ENCODE assay signal across 8 cellular contexts in genomic region chr4:122914292-122914904, GRCh38. TPM values are rescaled to one million over a fixed set of nuclear protein-coding genes. Genes with fewer than 3 reads are reported as not detected.
DNase-seq lines count a peak whose midpoint lies in the region; ATAC-seq and TF ChIP-seq lines count a peak whose summit lies in the region.

No MANE protein-coding gene starts in this region.

- no peaks in the 10 kb centered on the region for H3K4me1 Mint-ChIP-seq in activated B cell treated with CpG ODN at 0.5 μM for 24 hours

- no peak overlapping the region for H3K4me3 Mint-ChIP-seq in activated B cell treated with CpG ODN at 0.5 μM for 24 hours

- ATAC-seq in GM19467 (IDR thresholded peaks at IDR 0.05; ENCODE audit: unreplicated experiment) = peak; percentile 93
- ATAC-seq in HG03565 (IDR thresholded peaks at IDR 0.05; ENCODE audit: unreplicated experiment) = peak; percentile 91
- ATAC-seq in activated B cell treated with CpG ODN at 0.5 μM for 24 hours (ENCODE audit: low read depth) = peak; percentile 54

- CTCF ChIA-PET in activated B cell treated with CpG ODN at 0.5 μM for 24 hours (lab: Charles Lee) = interaction anchor here (0.7 to 1.9 kb wide), 9 partner anchors 11 to 1013 kb away, joined by 3 to 32 read pairs (median 6); partner anchors contain the start of gene BBS12

- H3K27ac Mint-ChIP-seq in activated B cell treated with CpG ODN at 0.5 μM for 24 hours = no peak overlapping the region

- H3K36me3 Mint-ChIP-seq in activated B cell treated with CpG ODN at 0.5 μM for 24 hours (ENCODE audit: low read depth) = no peaks in the 10 kb centered on the region

- POLR2A ChIA-PET in activated B cell treated with CpG ODN at 0.5 μM for 24 hours (lab: Charles Lee) = no interaction called here

- no peaks in the 10 kb centered on the region for H3K27me3 Mint-ChIP-seq in activated B cell treated with CpG ODN at 0.5 μM for 24 hours

- intact Hi-C loops in activated B cell treated with CpG ODN at 0.5 μM for 24 hours (cut with micrococcal nuclease) = loop anchor here (1.0 kb wide), 1 partner anchor 156 kb away; no protein-coding TSS in a partner anchor

- DNase-seq in GM03348 (ENCODE audit: low spot score) (peak; percentile 31), activated B cell treated with CpG ODN at 0.5 μM for 24 hours (no peak), left kidney (ENCODE audit: low read depth, low spot score) (peak; percentile 62), ecto neural progenitor cell (ENCODE audit: low spot score) (no peak), HuH-7.5 (ENCODE audit: low spot score) (no peak), NCI-H2227 treated with DMSO at 0.1 percent for 48 hours (lab: John Stamatoyannopoulos, UW) (no peak)

- TF ChIP-seq CTCF in activated B cell treated with CpG ODN at 0.5 μM for 24 hours (IDR thresholded peaks at IDR 0.05) = no peak

- H3K9me3 Mint-ChIP-seq in activated B cell treated with CpG ODN at 0.5 μM for 24 hours = no peaks in the 10 kb centered on the region

RNA-seq across cellular contexts. Expression of gene NUDT6, which starts 8.0 kb away (rescaled TPM):
- total RNA-seq in activated B cell treated with CpG ODN at 0.5 μM for 24 hours = 2.4 and 2.5 TPM in 2 replicates

Comparison
In these comparisons a context has a peak if more than half of its experiments do, and no peak if none do; other contexts are left out.
1. DNase-seq: peak in GM03348 (single experiment) and left kidney (single experiment); none in activated B cell treated with CpG ODN at 0.5 μM for 24 hours (single experiment), ecto neural progenitor cell (single experiment), HuH-7.5 (single experiment) and NCI-H2227 treated with DMSO at 0.1 percent for 48 hours (single experiment).
2. Peak in every context shown above with its lines, with median percentiles within 50 percentile points of each other: ATAC-seq.